Comparison of ENCODE assay signal across 16 cellular contexts in genomic region chr2:5748941-5749731, GRCh38. TPM values are rescaled to one million over a fixed set of nuclear protein-coding genes. Genes with fewer than 3 reads are reported as not detected.
DNase-seq lines count a peak whose midpoint lies in the region; ATAC-seq and TF ChIP-seq lines count a peak whose summit lies in the region.
"Had no signal": no experiment of that assay in that cellular context is flagged by ENCODE, and none has a peak within 500 bp of the region (broad histone marks: within the 10 kb centered on the region; RNA-seq: fewer than 3 reads in every experiment).

No MANE protein-coding gene starts in this region.

- H3K27ac ChIP-seq in IMR-90 (ENCODE audit: insufficient read depth, low read length) (no peak overlapping the region), left ventricle myocardium inferior (replicated peaks) (no peak overlapping the region), prostate gland (no peak overlapping the region)
- H3K27ac ChIP-seq: SJCRH30 had no signal

- H3K4me3 ChIP-seq in IMR-90 (ENCODE audit: insufficient read depth, low read depth, low read length) (no peak overlapping the region), left ventricle myocardium inferior (no peak overlapping the region), prostate gland (no peak overlapping the region)
- H3K4me3 ChIP-seq: SJCRH30 had no signal

- H3K36me3 ChIP-seq in IMR-90 (ENCODE audit: control insufficient read depth, insufficient read depth, low read length) (no peaks in the 10 kb centered on the region), left ventricle myocardium inferior (no peaks in the 10 kb centered on the region), prostate gland (no peaks in the 10 kb centered on the region)
- H3K36me3 ChIP-seq: BE2C, SJCRH30 had no signal

- H3K9me3 ChIP-seq in IMR-90 (ENCODE audit: control insufficient read depth, insufficient read depth, low read length) (0 out of 2 replicates have a peak, but pooled peaks cover 1% of the 10 kb centered on the region), left ventricle myocardium inferior (replicated peaks) (no peaks in the 10 kb centered on the region), prostate gland (no peaks in the 10 kb centered on the region)
- H3K9me3 ChIP-seq: BE2C, SJCRH30 had no signal

- H2BK20ac ChIP-seq in IMR-90 (ENCODE audit: low read depth, low read length) = no peak overlapping the region

- H3K4ac ChIP-seq in IMR-90 (ENCODE audit: low read depth, low read length) = no peak overlapping the region

- H2AK9ac ChIP-seq in IMR-90 (replicated peaks; ENCODE audit: low read depth, low read length, poor library complexity) = no peak overlapping the region

- no peak overlapping the region for H3K4me2 ChIP-seq in IMR-90 (ENCODE audit: low read depth, low read length)

- H4K8ac ChIP-seq in IMR-90 (ENCODE audit: low read depth in 2 of 2, low read length in 2 of 2) = no peak overlapping the region

- DNase-seq in IMR-90 (peak; percentile 4), cerebellar cortex (ENCODE audit: low spot score) (peak; percentile 16), left ventricle myocardium inferior (peak; percentile 81), prostate gland (ENCODE audit: low spot score) (peak; percentile 53), NCI-H1092 treated with DMSO at 0.1 percent for 48 hours (lab: John Stamatoyannopoulos, UW) (no peak)
- no peak for DNase-seq in stimulated activated CD4-positive, alpha-beta T cell treated with anti-CD3 and anti-CD28 coated beads, Interleukin-4, amount 100 ng/mL, for 24 hours
- DNase-seq: BE2C; CD8-positive, alpha-beta T cell; HFFc6; KBM-7; MM.1S; NCI-H1105 treated with DMSO at 0.1 percent for 48 hours; NCI-H187 treated with DMSO at 0.1 percent for 48 hours; NCI-H774; SJCRH30 had no signal

- H4K20me1 ChIP-seq in IMR-90 (ENCODE audit: insufficient read depth, low read length) = no peaks in the 10 kb centered on the region

- H3K9me1 ChIP-seq in IMR-90 (ENCODE audit: insufficient read depth, low read length) = no peaks in the 10 kb centered on the region

- no peak overlapping the region for H4K5ac ChIP-seq in IMR-90 (ENCODE audit: low read depth, low read length)

- H3K56ac ChIP-seq in IMR-90 (ENCODE audit: extremely low read depth, insufficient read depth, low read length) = no peak overlapping the region

- CTCF ChIA-PET in IMR-90 (lab: Yijun Ruan, JAX) = interaction anchor here (1.2 kb wide), 1 partner anchor 11 kb away, joined by 3 read pairs; no protein-coding TSS in a partner anchor

- H2BK5ac ChIP-seq in IMR-90 (ENCODE audit: low read depth, low read length, poor library complexity, severe bottlenecking) = no peak overlapping the region

- no peak overlapping the region for H3K14ac ChIP-seq in IMR-90 (replicated peaks; ENCODE audit: low read depth, low read length)

- H3K79me1 ChIP-seq in IMR-90 (ENCODE audit: low read depth in 1 of 2, low read length in 2 of 2) = no peaks in the 10 kb centered on the region

- H3K27me3 ChIP-seq in IMR-90 (ENCODE audit: control insufficient read depth, insufficient read depth, low read length) (peaks cover 4% of the 10 kb centered on the region; the same call in 1 of the 2 replicates), left ventricle myocardium inferior (ENCODE audit: low read depth) (peaks cover 2% of the 10 kb centered on the region), prostate gland (replicated peaks; ENCODE audit: insufficient read depth) (no peaks in the 10 kb centered on the region)
- H3K27me3 ChIP-seq: BE2C, SJCRH30 had no signal

- H3K9ac ChIP-seq in IMR-90 (ENCODE audit: low read depth, low read length) = no peak overlapping the region

- 79% methylated on average over 6 of the region's 12 CpGs; no CpG with 5 or more reads in 1 of the 2 experiments for WGBS in IMR-90 (ENCODE audit: extremely low coverage in 2 of 2, insufficient read length in 1 of 2), 2 experiments
- WGBS in prostate gland = 69% methylated on average over 12 of the region's 12 CpGs

- H2BK120ac ChIP-seq in IMR-90 (ENCODE audit: low read depth, low read length) = no peak overlapping the region

- H3K4me1 ChIP-seq in IMR-90 (ENCODE audit: control insufficient read depth, insufficient read depth, low read length) (no peaks in the 10 kb centered on the region), left ventricle myocardium inferior (peaks cover 5% of the 10 kb centered on the region), prostate gland (replicated peaks) (no peaks in the 10 kb centered on the region)
- H3K4me1 ChIP-seq: BE2C, SJCRH30 had no signal

- H2AFZ ChIP-seq in IMR-90 (replicated peaks; ENCODE audit: low read length, poor library complexity) = no peak overlapping the region

- no peak for TF ChIP-seq CTCF in IMR-90 (conservative IDR thresholded peaks at IDR 0.05; ENCODE audit: low read depth, low read length)
- TF ChIP-seq CTCF in left ventricle myocardium inferior (IDR thresholded peaks at IDR 0.05; ENCODE audit: borderline replicate concordance) = no peak
- TF ChIP-seq CTCF in prostate gland (IDR thresholded peaks at IDR 0.05) = no peak

- dilution Hi-C loops in IMR-90 (cut with HindIII; ENCODE audit: low sequenced_read_pairs, unreplicated experiment) = no loop called here

- no TSS peak for BruUV-seq in IMR-90 (replicated peaks; lab: Mats Ljungman, UMichigan)

- ATAC-seq in IMR-90 (ENCODE audit: low read depth) (no peak), GM18511 (IDR thresholded peaks at IDR 0.05; ENCODE audit: unreplicated experiment) (no peak)
- ATAC-seq: CD8-positive, alpha-beta T cell had no signal

- H4K91ac ChIP-seq in IMR-90 (ENCODE audit: insufficient read depth, low read depth, low read length) = no peak overlapping the region

- no peak overlapping the region for H3K23ac ChIP-seq in IMR-90 (ENCODE audit: low read depth, low read length)

- TF ChIP-seq POLR2A in IMR-90 (IDR thresholded peaks at IDR 0.05; ENCODE audit: low read depth, low read length) = no peak
- no peak for TF ChIP-seq POLR2A in prostate gland (IDR thresholded peaks at IDR 0.05)

- in situ Hi-C loops in IMR-90 (cut with MboI; ENCODE audit: low sequenced_read_pairs) = no loop called here

- POLR2A ChIA-PET in IMR-90 (lab: Charles Lee; ENCODE audit: unreplicated experiment) = no interaction called here

- no peak overlapping the region for H3K18ac ChIP-seq in IMR-90 (ENCODE audit: low read depth, low read length)

- no peak overlapping the region for H2BK15ac ChIP-seq in IMR-90 (ENCODE audit: low read depth, low read length)

- H2AK5ac ChIP-seq in IMR-90 (ENCODE audit: low read depth, low read length) = no peak overlapping the region

- intact Hi-C loops in IMR-90 (cut with micrococcal nuclease) = no loop called here
- intact Hi-C loops in left ventricle myocardium inferior (cut with micrococcal nuclease) = no loop called here
- intact Hi-C loops in prostate gland (cut with DNase I) = no loop called here

- no peak for TF ChIP-seq RAD21 in IMR-90 (IDR thresholded peaks at IDR 0.05; ENCODE audit: low read length)

TF ChIP-seq in IMR-90, 13 proteins besides CTCF, POLR2A, EP300 and RAD21:
- TF ChIP-seq, protein P1, sequence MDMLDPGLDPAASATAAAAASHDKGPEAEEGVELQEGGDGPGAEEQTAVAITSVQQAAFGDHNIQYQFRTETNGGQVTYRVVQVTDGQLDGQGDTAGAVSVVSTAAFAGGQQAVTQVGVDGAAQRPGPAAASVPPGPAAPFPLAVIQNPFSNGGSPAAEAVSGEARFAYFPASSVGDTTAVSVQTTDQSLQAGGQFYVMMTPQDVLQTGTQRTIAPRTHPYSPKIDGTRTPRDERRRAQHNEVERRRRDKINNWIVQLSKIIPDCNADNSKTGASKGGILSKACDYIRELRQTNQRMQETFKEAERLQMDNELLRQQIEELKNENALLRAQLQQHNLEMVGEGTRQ (IDR thresholded peaks at IDR 0.05; ENCODE audit: low read depth, low read length) = no peak
- no peak for TF ChIP-seq FOS (IDR thresholded peaks at IDR 0.05; ENCODE audit: low read depth, low read length)
- no peak for TF ChIP-seq RCOR1 (IDR thresholded peaks at IDR 0.05; ENCODE audit: insufficient replicate concordance, low read length)
- no peak for TF ChIP-seq SMC3 (IDR thresholded peaks at IDR 0.05; ENCODE audit: low read depth, low read length)
- no peak for TF ChIP-seq MXI1 (IDR thresholded peaks at IDR 0.05; ENCODE audit: borderline replicate concordance, low read depth, low read length)
- no peak for TF ChIP-seq BHLHE40 (IDR thresholded peaks at IDR 0.05; ENCODE audit: low read depth, low read length)
- TF ChIP-seq RFX5 (IDR thresholded peaks at IDR 0.05; ENCODE audit: low read depth, low read length) = no peak
- TF ChIP-seq MAZ (IDR thresholded peaks at IDR 0.05; ENCODE audit: borderline replicate concordance, low read depth, low read length) = no peak
- TF ChIP-seq CHD1 (IDR thresholded peaks at IDR 0.05; ENCODE audit: low read depth, low read length) = no peak
- no peak for TF ChIP-seq MAFK (IDR thresholded peaks at IDR 0.05; ENCODE audit: low read depth, low read length)
- TF ChIP-seq ELK1 (IDR thresholded peaks at IDR 0.05; ENCODE audit: borderline replicate concordance, low read depth, low read length) = no peak
- no peak for TF ChIP-seq CEBPB (IDR thresholded peaks at IDR 0.05; ENCODE audit: low read depth, low read length)
- TF ChIP-seq NFE2L2 (IDR thresholded peaks at IDR 0.05; ENCODE audit: low read depth, low read length) = no peak

RNA-seq across cellular contexts. Expression of gene SOX11, which starts 57.0 kb away (rescaled TPM):
- total RNA-seq in IMR-90 (2012; rRNA removed) (2.2 and 4.7 TPM in 2 replicates), left ventricle myocardium inferior (0.93 TPM), prostate gland (not detected)
- polyA plus RNA-seq in IMR-90 (2012; rRNA removed) = 1.9 and 2.2 TPM in 2 replicates
- polyA plus RNA-seq in IMR-90 (2012; cell fraction: cytosol; rRNA removed) = 0.78 and 1.3 TPM in 2 replicates
- 2.7 and 3.1 TPM in 2 replicates for polyA plus RNA-seq in IMR-90 (2012; cell fraction: nucleus; rRNA removed; ENCODE audit: low replicate concordance)
- total RNA-seq: CD8-positive, alpha-beta T cell; HFFc6 had no signal

Comparison
In these comparisons a context has a peak if more than half of its experiments do, and no peak if none do; other contexts are left out.
1. DNase-seq: peak in IMR-90 (single experiment), cerebellar cortex (single experiment), left ventricle myocardium inferior (single experiment) and prostate gland (single experiment); none in NCI-H1092 treated with DMSO at 0.1 percent for 48 hours (single experiment) and stimulated activated CD4-positive, alpha-beta T cell treated with anti-CD3 and anti-CD28 coated beads, Interleukin-4, amount 100 ng/mL, for 24 hours (single experiment).